ENCODE assay signal across 34 cellular contexts in the genomic region with DNA sequence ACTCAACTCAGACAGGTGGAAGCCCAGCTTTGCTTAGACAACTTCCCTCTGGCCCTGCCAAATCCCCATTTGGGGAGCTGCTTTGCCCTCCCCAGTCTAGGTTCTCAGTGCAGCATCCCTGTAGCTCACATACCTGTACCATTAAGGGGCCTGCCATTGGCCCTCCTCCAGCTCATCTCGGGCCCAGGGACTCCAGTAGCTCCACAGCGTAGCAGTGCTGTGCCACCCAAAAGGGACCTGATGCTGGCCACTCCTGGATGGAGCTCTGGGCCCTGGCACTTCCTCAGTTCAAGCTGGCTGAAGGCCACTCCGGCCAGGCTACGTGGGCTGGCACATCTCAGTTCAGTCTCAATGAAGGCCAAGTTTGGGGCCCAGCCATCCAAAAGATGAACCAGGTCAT.
"Had no signal": no experiment of that assay in that cellular context is flagged by ENCODE, and none has a peak within 500 bp of the region (broad histone marks: within the 10 kb centered on the region; RNA-seq: fewer than 3 reads in every experiment).

No MANE protein-coding gene starts in this region.

- H3K27me3 ChIP-seq: MG63 had no signal

- DNase-seq: Karpas-422, Kasumi-1, MG63, MM.1S, MV-4-11, NCI-H1048, NCI-H1092, NCI-H1092 treated with DMSO at 0.1 percent for 48 hours, NCI-H1105, NCI-H1105 treated with DMSO at 0.1 percent for 48 hours, NCI-H1417, NCI-H1417 treated with DMSO at 0.1 percent for 48 hours, NCI-H1436, NCI-H1436 treated with DMSO at 0.1 percent for 48 hours, NCI-H146, NCI-H1694, NCI-H1694 treated with DMSO at 0.1 percent for 48 hours, NCI-H187, NCI-H187 treated with DMSO at 0.1 percent for 48 hours, NCI-H1930, NCI-H2029, NCI-H2029 treated with DMSO at 0.1 percent for 48 hours, NCI-H2081, NCI-H2081 treated with DMSO at 0.1 percent for 48 hours, NCI-H2107, NCI-H2171, NCI-H2171 treated with DMSO at 0.1 percent for 48 hours, NCI-H226, NCI-H345, NCI-H446, NCI-H446 treated with DMSO at 0.1 percent for 48 hours, NCI-H510A, NCI-H510A treated with DMSO at 0.1 percent for 48 hours had no signal

- H3K9me3 ChIP-seq: MG63 had no signal

- H3K4me2 ChIP-seq: KMS-11 had no signal

- H3K9ac ChIP-seq: KMS-11 had no signal

- H3K4me3 ChIP-seq: MG63 had no signal

- H3K36me3 ChIP-seq: MG63 had no signal

- H3K27ac ChIP-seq: KMS-11 had no signal
